ENCODE assay signal across 27 cellular contexts in genomic region chr5:9453480-9454011, GRCh38.
DNase-seq lines count a peak whose midpoint lies in the region; ATAC-seq and TF ChIP-seq lines count a peak whose summit lies in the region.
"Had no signal": no experiment of that assay in that cellular context is flagged by ENCODE, and none has a peak within 500 bp of the region (broad histone marks: within the 10 kb centered on the region; RNA-seq: fewer than 3 reads in every experiment).

No MANE protein-coding gene starts in this region.

- H3K79me2 ChIP-seq in GM23248 (ENCODE audit: insufficient read depth) (peaks cover 12% of the 10 kb centered on the region; the same call in 1 of the 2 replicates), smooth muscle cell (ENCODE audit: low read depth) (peaks cover 18% of the 10 kb centered on the region)

- DNase-seq in GM23248 (no peak), Peyer's patch (no peak), smooth muscle cell (lab: John Stamatoyannopoulos, UW; ENCODE audit: unreplicated experiment) (no peak), T-helper 2 cell (no peak), retina (no peak)
- DNase-seq in activated CD4-positive, alpha-beta T cell treated with anti-CD3 and anti-CD28 coated beads, Interleukin-2, amount 50 U/mL, for 1 hour, result no peak
- DNase-seq: ACHN; BE2C; CD8-positive, alpha-beta memory T cell; DMS 273 treated with DMSO at 0.1 percent for 48 hours; GDM1; GOT3; NCI-H1048; NCI-H1417; NCI-H1694; NCI-H2029 treated with DMSO at 0.1 percent for 48 hours; NCI-H446 treated with DMSO at 0.1 percent for 48 hours; NCI-H526; NCI-H82; PC-9; SHP77 had no signal

- 95 to 98% methylated on average over 2 of the region's 2 CpGs for WGBS in GM23248 (ENCODE audit: low coverage in 1 of 2, low lambda C conversion rate in 2 of 2, missing lambda C conversion rate in 2 of 2), 2 experiments
- no CpG with 5 or more reads among the region's 2 CpGs for WGBS in mesodermal cell (ENCODE audit: insufficient coverage in 2 of 2), 2 experiments
- 83% methylated on average over 2 of the region's 2 CpGs for WGBS in smooth muscle cell (ENCODE audit: low lambda C conversion rate)

- no peak for ATAC-seq in GM18511 (IDR thresholded peaks at IDR 0.05; ENCODE audit: unreplicated experiment)
- ATAC-seq: GM12878 had no signal

- H3K4me1 ChIP-seq in GM23248 (ENCODE audit: insufficient read depth), result peaks cover 25% of the 10 kb centered on the region
- H3K4me1 ChIP-seq in Peyer's patch, result no peaks in the 10 kb centered on the region
- H3K4me1 ChIP-seq in mesodermal cell (ENCODE audit: control insufficient read depth, insufficient read depth, low read length, poor library complexity, severe bottlenecking), result peaks cover 29% of the 10 kb centered on the region
- H3K4me1 ChIP-seq in smooth muscle cell (ENCODE audit: low read depth), result peaks cover 30% of the 10 kb centered on the region
- H3K4me1 ChIP-seq: BE2C, HAP-1 had no signal

- H4K20me1 ChIP-seq in GM23248 (ENCODE audit: insufficient read depth) (no peaks in the 10 kb centered on the region; the same call in 1 of the 2 replicates), smooth muscle cell (ENCODE audit: low read depth) (no peaks in the 10 kb centered on the region)

- H3K9me3 ChIP-seq in GM23248 (ENCODE audit: low read depth), result no peaks in the 10 kb centered on the region
- H3K9me3 ChIP-seq in Peyer's patch, result no peaks in the 10 kb centered on the region
- peaks cover 7% of the 10 kb centered on the region for H3K9me3 ChIP-seq in mesodermal cell (ENCODE audit: control insufficient read depth, low read length)
- H3K9me3 ChIP-seq in smooth muscle cell (replicated peaks; ENCODE audit: low read depth), result no peaks in the 10 kb centered on the region
- H3K9me3 ChIP-seq: BE2C, HAP-1 had no signal

- H3K4me3 ChIP-seq in GM23248, result no peak overlapping the region
- no peak overlapping the region for H3K4me3 ChIP-seq in Peyer's patch
- H3K4me3 ChIP-seq in mesodermal cell (ENCODE audit: extremely low read depth, insufficient read depth, low read length, poor library complexity, severe bottlenecking), result no peak overlapping the region
- H3K4me3 ChIP-seq in smooth muscle cell, result no peak overlapping the region
- H3K4me3 ChIP-seq: GM12878, HAP-1, PC-9 had no signal

- in situ Hi-C loops in GM23248 (cut with MboI), result no loop called here

- H3K27me3 ChIP-seq in GM23248 (replicated peaks; ENCODE audit: insufficient read depth) (no peaks in the 10 kb centered on the region), Peyer's patch (no peaks in the 10 kb centered on the region), smooth muscle cell (ENCODE audit: low read depth) (no peaks in the 10 kb centered on the region)
- H3K27me3 ChIP-seq: BE2C had no signal

- no peak overlapping the region for H3K4me2 ChIP-seq in GM23248 (ENCODE audit: unreplicated experiment)
- H3K4me2 ChIP-seq in smooth muscle cell, result no peak overlapping the region
- H3K4me2 ChIP-seq: PC-9 had no signal

- H2AFZ ChIP-seq in GM23248, result no peak overlapping the region
- no peak overlapping the region for H2AFZ ChIP-seq in smooth muscle cell (ENCODE audit: low read depth)
- H2AFZ ChIP-seq: PC-9 had no signal

- H3F3A ChIP-seq in GM23248 (ENCODE audit: insufficient read depth) (peaks cover 33% of the 10 kb centered on the region), smooth muscle cell (ENCODE audit: low read depth) (peaks cover 16% of the 10 kb centered on the region)

- H3K36me3 ChIP-seq in GM23248 (ENCODE audit: low read depth) (no peaks in the 10 kb centered on the region), Peyer's patch (no peaks in the 10 kb centered on the region), mesodermal cell (ENCODE audit: control insufficient read depth, insufficient read depth, low read length) (peaks cover 9% of the 10 kb centered on the region), smooth muscle cell (ENCODE audit: low read depth) (peaks cover 4% of the 10 kb centered on the region)
- H3K36me3 ChIP-seq: BE2C, HAP-1 had no signal

- H3K27ac ChIP-seq in GM23248 (peak overlapping the region; percentile 40), Peyer's patch (peak overlapping the region in 3 of 4 donors; percentile 33 to 67 (median 64)), mesodermal cell (ENCODE audit: low read depth, low read length, severe bottlenecking) (peak overlapping the region; percentile 46), smooth muscle cell (ENCODE audit: low read depth) (peak overlapping the region; percentile 74)
- H3K27ac ChIP-seq: HL-60, PC-9, RWPE1 had no signal

- TF ChIP-seq POLR2A in Peyer's patch (IDR thresholded peaks at IDR 0.05), result no peak

- no peak for TF ChIP-seq CTCF in Peyer's patch (IDR thresholded peaks at IDR 0.05)
- no peak for TF ChIP-seq CTCF in smooth muscle cell (IDR thresholded peaks at IDR 0.05; ENCODE audit: borderline replicate concordance, insufficient read depth, poor library complexity, severe bottlenecking)

- H3K9ac ChIP-seq in GM23248 (no peak overlapping the region), smooth muscle cell (ENCODE audit: low read depth) (no peak overlapping the region)

- H3K9me2 ChIP-seq in GM23248 (ENCODE audit: insufficient read depth), result no peaks in the 10 kb centered on the region
